ENCODE assay signal across 31 cellular contexts in genomic region chr18:65811307-65811706, GRCh38.
"Had no signal": no experiment of that assay in that cellular context is flagged by ENCODE, and none has a peak within 500 bp of the region (broad histone marks: within the 10 kb centered on the region; RNA-seq: fewer than 3 reads in every experiment).

No MANE protein-coding gene starts in this region.

- H3K9me3 ChIP-seq: adrenal gland, body of pancreas, esophagus muscularis mucosa, gastroesophageal sphincter had no signal

- H3K27ac Mint-ChIP-seq: activated CD4-positive, alpha-beta memory T cell treated with anti-CD3 and anti-CD28 coated beads for 36 hours; activated CD4-positive, alpha-beta T cell treated with anti-CD3 and anti-CD28 coated beads for 36 hours; activated CD4-positive, alpha-beta T cell treated with anti-CD3 and anti-CD28 coated beads, Interleukin-2, amount 10 ng/mL, durations not matched to agents 24 days and 14 days; activated CD8-positive, alpha-beta memory T cell treated with anti-CD3 and anti-CD28 coated beads, Interleukin-2, amount 10 ng/mL, durations not matched to agents 7 days and 5 days; activated CD8-positive, alpha-beta T cell treated with anti-CD3 and anti-CD28 coated beads, Interleukin-2, amount 10 ng/mL, durations not matched to agents 7 days and 5 days; activated naive CD4-positive, alpha-beta T cell treated with anti-CD3 and anti-CD28 coated beads for 36 hours; activated naive CD4-positive, alpha-beta T cell treated with anti-CD3 and anti-CD28 coated beads, Interleukin-2, amount 50 U/mL, for 24 hours; activated naive CD8-positive, alpha-beta T cell treated with anti-CD3 and anti-CD28 coated beads for 36 hours; activated naive CD8-positive, alpha-beta T cell treated with anti-CD3 and anti-CD28 coated beads, Interleukin-2, amount 50 U/mL, for 24 hours; activated T-helper 1 cell treated with anti-CD3 and anti-CD28 coated beads, Interleukin-12 subunit alpha, Interleukin-12 subunit beta, Interleukin-2, Interleukin-4 antibody, amounts not matched to agents 30 ng/mL and 10 ng/mL and 1 ng/mL, durations not matched to agents 14 hours and 24 hours and 36 hours; activated T-helper 2 cell treated with anti-CD3 and anti-CD28 coated beads, Interferon-gamma antibody, Interleukin-2, Interleukin-4, amounts not matched to agents 10 μg/mL and 5 μg/mL and 100 μg/mL, durations not matched to agents 14 hours and 24 hours and 36 hours; effector memory CD8-positive, alpha-beta T cell had no signal

- H3K9me3 Mint-ChIP-seq: activated CD4-positive, alpha-beta memory T cell treated with anti-CD3 and anti-CD28 coated beads for 36 hours; activated CD4-positive, alpha-beta T cell treated with anti-CD3 and anti-CD28 coated beads, Interleukin-2, amount 10 ng/mL, durations not matched to agents 24 days and 14 days; activated naive CD4-positive, alpha-beta T cell treated with anti-CD3 and anti-CD28 coated beads, Interleukin-2, amount 50 U/mL, for 24 hours; activated naive CD8-positive, alpha-beta T cell treated with anti-CD3 and anti-CD28 coated beads for 36 hours; activated naive CD8-positive, alpha-beta T cell treated with anti-CD3 and anti-CD28 coated beads, Interleukin-2, amount 50 U/mL, for 24 hours; activated T-helper 1 cell treated with anti-CD3 and anti-CD28 coated beads, Interleukin-12 subunit alpha, Interleukin-12 subunit beta, Interleukin-2, Interleukin-4 antibody, amounts not matched to agents 30 ng/mL and 10 ng/mL and 1 ng/mL, durations not matched to agents 14 hours and 24 hours and 36 hours had no signal

- H3K27me3 ChIP-seq: adrenal gland, body of pancreas, esophagus muscularis mucosa, gastroesophageal sphincter had no signal

- DNase-seq: activated CD4-positive, alpha-beta memory T cell treated with anti-CD3 and anti-CD28 coated beads for 36 hours; activated CD4-positive, alpha-beta T cell treated with anti-CD3 and anti-CD28 coated beads for 36 hours; activated CD4-positive, alpha-beta T cell treated with anti-CD3 and anti-CD28 coated beads, Interleukin-2, amount 10 ng/mL, durations not matched to agents 24 days and 14 days; activated CD4-positive, CD25-positive, alpha-beta regulatory T cell; activated CD4-positive, CD25-positive, alpha-beta regulatory T cell treated with anti-CD3 and anti-CD28 coated beads, Interleukin-2, amount 50 U/mL, for 72 hours; activated CD8-positive, alpha-beta memory T cell treated with anti-CD3 and anti-CD28 coated beads, Interleukin-2, amount 10 ng/mL, durations not matched to agents 7 days and 5 days; activated CD8-positive, alpha-beta memory T cell treated with anti-CD3 and anti-CD28 coated beads, Interleukin-2, amount 50 U/mL, for 4 hours; activated CD8-positive, alpha-beta T cell treated with anti-CD3 and anti-CD28 coated beads, Interleukin-2, amount 10 ng/mL, durations not matched to agents 7 days and 5 days; activated effector memory CD4-positive, alpha-beta T cell treated with anti-CD3 and anti-CD28 coated beads, Interleukin-2, amount 50 U/mL, for 16 hours; activated naive CD4-positive, alpha-beta T cell treated with anti-CD3 and anti-CD28 coated beads for 36 hours; activated naive CD8-positive, alpha-beta T cell treated with anti-CD3 and anti-CD28 coated beads for 36 hours; activated naive CD8-positive, alpha-beta T cell treated with anti-CD3 and anti-CD28 coated beads, Interleukin-2, amount 50 U/mL, for 24 hours; activated T-cell treated with anti-CD3 and anti-CD28 coated beads, Interleukin-2, amount 50 U/mL, for 1 hour; activated T-cell treated with anti-CD3 and anti-CD28 coated beads, Interleukin-2, amount 50 U/mL, for 48 hours; adrenal gland; amygdala; aorta; body of pancreas; caudate nucleus; cortex of kidney; dermis blood vessel endothelial cell; effector CD4-positive, alpha-beta T cell; effector memory CD8-positive, alpha-beta T cell; erythroblast; foreskin melanocyte; T-helper 2 cell had no signal

- H3K4me1 ChIP-seq: adrenal gland, body of pancreas, esophagus muscularis mucosa, gastroesophageal sphincter had no signal

- H3K4me3 Mint-ChIP-seq: activated CD4-positive, alpha-beta memory T cell treated with anti-CD3 and anti-CD28 coated beads for 36 hours; activated CD4-positive, alpha-beta T cell treated with anti-CD3 and anti-CD28 coated beads for 36 hours; activated CD4-positive, alpha-beta T cell treated with anti-CD3 and anti-CD28 coated beads, Interleukin-2, amount 10 ng/mL, durations not matched to agents 24 days and 14 days; activated CD8-positive, alpha-beta memory T cell treated with anti-CD3 and anti-CD28 coated beads, Interleukin-2, amount 10 ng/mL, durations not matched to agents 7 days and 5 days; activated CD8-positive, alpha-beta T cell treated with anti-CD3 and anti-CD28 coated beads, Interleukin-2, amount 10 ng/mL, durations not matched to agents 7 days and 5 days; activated naive CD4-positive, alpha-beta T cell treated with anti-CD3 and anti-CD28 coated beads for 36 hours; activated naive CD4-positive, alpha-beta T cell treated with anti-CD3 and anti-CD28 coated beads, Interleukin-2, amount 50 U/mL, for 24 hours; activated naive CD8-positive, alpha-beta T cell treated with anti-CD3 and anti-CD28 coated beads for 36 hours; activated naive CD8-positive, alpha-beta T cell treated with anti-CD3 and anti-CD28 coated beads, Interleukin-2, amount 50 U/mL, for 24 hours; activated T-helper 1 cell treated with anti-CD3 and anti-CD28 coated beads, Interleukin-12 subunit alpha, Interleukin-12 subunit beta, Interleukin-2, Interleukin-4 antibody, amounts not matched to agents 30 ng/mL and 10 ng/mL and 1 ng/mL, durations not matched to agents 14 hours and 24 hours and 36 hours; effector memory CD8-positive, alpha-beta T cell had no signal

- H3K4me1 Mint-ChIP-seq: activated CD4-positive, alpha-beta T cell treated with anti-CD3 and anti-CD28 coated beads for 36 hours; activated CD4-positive, alpha-beta T cell treated with anti-CD3 and anti-CD28 coated beads, Interleukin-2, amount 10 ng/mL, durations not matched to agents 24 days and 14 days; activated CD8-positive, alpha-beta memory T cell treated with anti-CD3 and anti-CD28 coated beads, Interleukin-2, amount 10 ng/mL, durations not matched to agents 7 days and 5 days; activated naive CD4-positive, alpha-beta T cell treated with anti-CD3 and anti-CD28 coated beads, Interleukin-2, amount 50 U/mL, for 24 hours; activated naive CD8-positive, alpha-beta T cell treated with anti-CD3 and anti-CD28 coated beads for 36 hours; activated naive CD8-positive, alpha-beta T cell treated with anti-CD3 and anti-CD28 coated beads, Interleukin-2, amount 50 U/mL, for 24 hours had no signal

- H3K36me3 ChIP-seq: adrenal gland, esophagus muscularis mucosa, gastroesophageal sphincter had no signal

- H3K36me3 Mint-ChIP-seq: activated CD4-positive, alpha-beta memory T cell treated with anti-CD3 and anti-CD28 coated beads for 36 hours; activated CD8-positive, alpha-beta memory T cell treated with anti-CD3 and anti-CD28 coated beads, Interleukin-2, amount 10 ng/mL, durations not matched to agents 7 days and 5 days; activated naive CD4-positive, alpha-beta T cell treated with anti-CD3 and anti-CD28 coated beads, Interleukin-2, amount 50 U/mL, for 24 hours; activated naive CD8-positive, alpha-beta T cell treated with anti-CD3 and anti-CD28 coated beads for 36 hours had no signal

- H3K4me3 ChIP-seq: adrenal gland, body of pancreas, esophagus muscularis mucosa, gastroesophageal sphincter had no signal

- H3K27me3 Mint-ChIP-seq: activated CD4-positive, alpha-beta memory T cell treated with anti-CD3 and anti-CD28 coated beads for 36 hours; activated CD4-positive, alpha-beta T cell treated with anti-CD3 and anti-CD28 coated beads for 36 hours; activated CD4-positive, alpha-beta T cell treated with anti-CD3 and anti-CD28 coated beads, Interleukin-2, amount 10 ng/mL, durations not matched to agents 24 days and 14 days; activated CD8-positive, alpha-beta memory T cell treated with anti-CD3 and anti-CD28 coated beads, Interleukin-2, amount 10 ng/mL, durations not matched to agents 7 days and 5 days; activated naive CD4-positive, alpha-beta T cell treated with anti-CD3 and anti-CD28 coated beads, Interleukin-2, amount 50 U/mL, for 24 hours; activated naive CD8-positive, alpha-beta T cell treated with anti-CD3 and anti-CD28 coated beads for 36 hours; activated naive CD8-positive, alpha-beta T cell treated with anti-CD3 and anti-CD28 coated beads, Interleukin-2, amount 50 U/mL, for 24 hours; effector memory CD8-positive, alpha-beta T cell had no signal

- H3K27ac ChIP-seq: adrenal gland, body of pancreas, esophagus muscularis mucosa, gastroesophageal sphincter had no signal

- ATAC-seq: activated CD4-positive, alpha-beta T cell treated with anti-CD3 and anti-CD28 coated beads for 36 hours; activated CD8-positive, alpha-beta memory T cell treated with anti-CD3 and anti-CD28 coated beads, Interleukin-2, amount 10 ng/mL, durations not matched to agents 7 days and 5 days; activated CD8-positive, alpha-beta T cell treated with anti-CD3 and anti-CD28 coated beads, Interleukin-2, amount 10 ng/mL, durations not matched to agents 7 days and 5 days; activated naive CD8-positive, alpha-beta T cell treated with anti-CD3 and anti-CD28 coated beads, Interleukin-2, amount 50 U/mL, for 24 hours; body of pancreas; effector memory CD8-positive, alpha-beta T cell; gastroesophageal sphincter had no signal
